In genomic region chr2:45009928-45010705, GRCh38 we compare ENCODE assay signal across 1 cellular context.
A peak's percentile ranks its signal among the peaks of the same experiment; 100 is the strongest.
TF ChIP-seq lines count a peak whose summit lies in the region.

No MANE protein-coding gene starts in this region.

TF ChIP-seq in HEK293, 187 proteins besides CTCF, POLR2A, EP300 and RAD21 (continued from another document):
- TF ChIP-seq, protein P1, sequence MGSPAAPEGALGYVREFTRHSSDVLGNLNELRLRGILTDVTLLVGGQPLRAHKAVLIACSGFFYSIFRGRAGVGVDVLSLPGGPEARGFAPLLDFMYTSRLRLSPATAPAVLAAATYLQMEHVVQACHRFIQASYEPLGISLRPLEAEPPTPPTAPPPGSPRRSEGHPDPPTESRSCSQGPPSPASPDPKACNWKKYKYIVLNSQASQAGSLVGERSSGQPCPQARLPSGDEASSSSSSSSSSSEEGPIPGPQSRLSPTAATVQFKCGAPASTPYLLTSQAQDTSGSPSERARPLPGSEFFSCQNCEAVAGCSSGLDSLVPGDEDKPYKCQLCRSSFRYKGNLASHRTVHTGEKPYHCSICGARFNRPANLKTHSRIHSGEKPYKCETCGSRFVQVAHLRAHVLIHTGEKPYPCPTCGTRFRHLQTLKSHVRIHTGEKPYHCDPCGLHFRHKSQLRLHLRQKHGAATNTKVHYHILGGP (tag by site-specific recombination; IDR thresholded peaks at IDR 0.05) = peak; percentile 82
- TF ChIP-seq ZNF768 (tag by site-specific recombination; IDR thresholded peaks at IDR 0.05) = no peak
- TF ChIP-seq ZNF558 (tag by site-specific recombination; IDR thresholded peaks at IDR 0.05) = no peak
- TF ChIP-seq ZNF169 (tag by site-specific recombination; IDR thresholded peaks at IDR 0.05) = no peak
- TF ChIP-seq ZFP37 (tag by site-specific recombination; IDR thresholded peaks at IDR 0.05) = no peak
- TF ChIP-seq, protein P2, sequence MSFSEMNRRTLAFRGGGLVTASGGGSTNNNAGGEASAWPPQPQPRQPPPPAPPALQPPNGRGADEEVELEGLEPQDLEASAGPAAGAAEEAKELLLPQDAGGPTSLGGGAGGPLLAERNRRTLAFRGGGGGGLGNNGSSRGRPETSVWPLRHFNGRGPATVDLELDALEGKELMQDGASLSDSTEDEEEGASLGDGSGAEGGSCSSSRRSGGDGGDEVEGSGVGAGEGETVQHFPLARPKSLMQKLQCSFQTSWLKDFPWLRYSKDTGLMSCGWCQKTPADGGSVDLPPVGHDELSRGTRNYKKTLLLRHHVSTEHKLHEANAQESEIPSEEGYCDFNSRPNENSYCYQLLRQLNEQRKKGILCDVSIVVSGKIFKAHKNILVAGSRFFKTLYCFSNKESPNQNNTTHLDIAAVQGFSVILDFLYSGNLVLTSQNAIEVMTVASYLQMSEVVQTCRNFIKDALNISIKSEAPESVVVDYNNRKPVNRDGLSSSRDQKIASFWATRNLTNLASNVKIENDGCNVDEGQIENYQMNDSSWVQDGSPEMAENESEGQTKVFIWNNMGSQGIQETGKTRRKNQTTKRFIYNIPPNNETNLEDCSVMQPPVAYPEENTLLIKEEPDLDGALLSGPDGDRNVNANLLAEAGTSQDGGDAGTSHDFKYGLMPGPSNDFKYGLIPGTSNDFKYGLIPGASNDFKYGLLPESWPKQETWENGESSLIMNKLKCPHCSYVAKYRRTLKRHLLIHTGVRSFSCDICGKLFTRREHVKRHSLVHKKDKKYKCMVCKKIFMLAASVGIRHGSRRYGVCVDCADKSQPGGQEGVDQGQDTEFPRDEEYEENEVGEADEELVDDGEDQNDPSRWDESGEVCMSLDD (tag by site-specific recombination; IDR thresholded peaks at IDR 0.05) = no peak
- TF ChIP-seq ZNF777 (tag by site-specific recombination; IDR thresholded peaks at IDR 0.05; ENCODE audit: borderline replicate concordance) = 0 out of 2 replicates have a peak, but pooled peaks have one; percentile 43
- TF ChIP-seq ELK4 (IDR thresholded peaks at IDR 0.05; ENCODE audit: borderline replicate concordance, low read depth, low read length) = no peak
- TF ChIP-seq ZNF791 (tag by site-specific recombination; IDR thresholded peaks at IDR 0.05) = no peak
- no peak for TF ChIP-seq ZNF501 (tag by site-specific recombination; IDR thresholded peaks at IDR 0.05)
- TF ChIP-seq, protein P3, sequence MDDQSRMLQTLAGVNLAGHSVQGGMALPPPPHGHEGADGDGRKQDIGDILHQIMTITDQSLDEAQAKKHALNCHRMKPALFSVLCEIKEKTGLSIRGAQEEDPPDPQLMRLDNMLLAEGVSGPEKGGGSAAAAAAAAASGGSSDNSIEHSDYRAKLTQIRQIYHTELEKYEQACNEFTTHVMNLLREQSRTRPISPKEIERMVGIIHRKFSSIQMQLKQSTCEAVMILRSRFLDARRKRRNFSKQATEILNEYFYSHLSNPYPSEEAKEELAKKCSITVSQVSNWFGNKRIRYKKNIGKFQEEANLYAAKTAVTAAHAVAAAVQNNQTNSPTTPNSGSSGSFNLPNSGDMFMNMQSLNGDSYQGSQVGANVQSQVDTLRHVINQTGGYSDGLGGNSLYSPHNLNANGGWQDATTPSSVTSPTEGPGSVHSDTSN (CRISPR knock-in tag; IDR thresholded peaks at IDR 0.05) = no peak
- no peak for TF ChIP-seq ZNF133 (tag by site-specific recombination; IDR thresholded peaks at IDR 0.05)
- no peak for TF ChIP-seq ZNF239 (tag by site-specific recombination; IDR thresholded peaks at IDR 0.05)
- TF ChIP-seq, protein P4, sequence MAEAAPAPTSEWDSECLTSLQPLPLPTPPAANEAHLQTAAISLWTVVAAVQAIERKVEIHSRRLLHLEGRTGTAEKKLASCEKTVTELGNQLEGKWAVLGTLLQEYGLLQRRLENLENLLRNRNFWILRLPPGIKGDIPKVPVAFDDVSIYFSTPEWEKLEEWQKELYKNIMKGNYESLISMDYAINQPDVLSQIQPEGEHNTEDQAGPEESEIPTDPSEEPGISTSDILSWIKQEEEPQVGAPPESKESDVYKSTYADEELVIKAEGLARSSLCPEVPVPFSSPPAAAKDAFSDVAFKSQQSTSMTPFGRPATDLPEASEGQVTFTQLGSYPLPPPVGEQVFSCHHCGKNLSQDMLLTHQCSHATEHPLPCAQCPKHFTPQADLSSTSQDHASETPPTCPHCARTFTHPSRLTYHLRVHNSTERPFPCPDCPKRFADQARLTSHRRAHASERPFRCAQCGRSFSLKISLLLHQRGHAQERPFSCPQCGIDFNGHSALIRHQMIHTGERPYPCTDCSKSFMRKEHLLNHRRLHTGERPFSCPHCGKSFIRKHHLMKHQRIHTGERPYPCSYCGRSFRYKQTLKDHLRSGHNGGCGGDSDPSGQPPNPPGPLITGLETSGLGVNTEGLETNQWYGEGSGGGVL (tag by site-specific recombination; IDR thresholded peaks at IDR 0.05) = peak; percentile 20
- no peak for TF ChIP-seq ZNF747 (tag by site-specific recombination; IDR thresholded peaks at IDR 0.05)
- no peak for TF ChIP-seq ZBTB48 (tag by site-specific recombination; IDR thresholded peaks at IDR 0.05)
- TF ChIP-seq GLI4 (tag by site-specific recombination; IDR thresholded peaks at IDR 0.05) = no peak
- no peak for TF ChIP-seq ZBTB6 (tag by site-specific recombination; IDR thresholded peaks at IDR 0.05)
- TF ChIP-seq INSM2 (tag by site-specific recombination; IDR thresholded peaks at IDR 0.05) = no peak
- no peak for TF ChIP-seq MYNN (tag by site-specific recombination; IDR thresholded peaks at IDR 0.05; ENCODE audit: borderline replicate concordance)
- no peak for TF ChIP-seq TSHZ1 (tag by site-specific recombination; IDR thresholded peaks at IDR 0.05; ENCODE audit: borderline replicate concordance)
- TF ChIP-seq RBAK (tag by site-specific recombination; IDR thresholded peaks at IDR 0.05) = no peak
- no peak for TF ChIP-seq PRDM2 (tag by site-specific recombination; IDR thresholded peaks at IDR 0.05; ENCODE audit: borderline replicate concordance)
- no peak for TF ChIP-seq ZBTB1 (tag by site-specific recombination; IDR thresholded peaks at IDR 0.05)
- TF ChIP-seq ZNF423 (tag by site-specific recombination; IDR thresholded peaks at IDR 0.05) = no peak
- TF ChIP-seq, protein P5, sequence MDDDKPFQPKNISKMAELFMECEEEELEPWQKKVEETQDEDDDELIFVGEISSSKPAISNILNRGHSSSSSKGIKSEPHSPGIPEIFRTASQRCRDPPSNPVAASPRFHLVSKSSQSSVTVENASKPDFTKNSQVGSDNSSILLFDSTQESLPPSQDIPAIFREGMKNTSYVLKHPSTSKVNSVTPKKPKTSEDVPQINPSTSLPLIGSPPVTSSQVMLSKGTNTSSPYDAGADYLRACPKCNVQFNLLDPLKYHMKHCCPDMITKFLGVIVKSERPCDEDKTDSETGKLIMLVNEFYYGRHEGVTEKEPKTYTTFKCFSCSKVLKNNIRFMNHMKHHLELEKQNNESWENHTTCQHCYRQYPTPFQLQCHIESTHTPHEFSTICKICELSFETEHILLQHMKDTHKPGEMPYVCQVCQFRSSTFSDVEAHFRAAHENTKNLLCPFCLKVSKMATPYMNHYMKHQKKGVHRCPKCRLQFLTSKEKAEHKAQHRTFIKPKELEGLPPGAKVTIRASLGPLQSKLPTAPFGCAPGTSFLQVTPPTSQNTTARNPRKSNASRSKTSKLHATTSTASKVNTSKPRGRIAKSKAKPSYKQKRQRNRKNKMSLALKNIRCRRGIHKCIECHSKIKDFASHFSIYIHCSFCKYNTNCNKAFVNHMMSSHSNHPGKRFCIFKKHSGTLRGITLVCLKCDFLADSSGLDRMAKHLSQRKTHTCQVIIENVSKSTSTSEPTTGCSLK (tag by site-specific recombination; IDR thresholded peaks at IDR 0.05) = no peak
- TF ChIP-seq, protein P6, sequence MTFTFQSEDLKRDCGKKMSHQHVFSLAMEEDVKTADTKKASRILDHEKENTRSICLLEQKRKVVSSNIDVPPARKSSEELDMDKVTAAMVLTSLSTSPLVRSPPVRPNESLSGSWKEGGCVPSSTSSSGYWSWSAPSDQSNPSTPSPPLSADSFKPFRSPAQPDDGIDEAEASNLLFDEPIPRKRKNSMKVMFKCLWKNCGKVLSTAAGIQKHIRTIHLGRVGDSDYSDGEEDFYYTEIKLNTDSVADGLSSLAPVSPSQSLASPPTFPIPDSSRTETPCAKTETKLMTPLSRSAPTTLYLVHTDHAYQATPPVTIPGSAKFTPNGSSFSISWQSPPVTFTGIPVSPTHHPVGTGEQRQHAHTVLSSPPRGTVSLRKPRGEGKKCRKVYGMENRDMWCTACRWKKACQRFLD (tag by site-specific recombination; IDR thresholded peaks at IDR 0.05) = no peak
